7 cellular contexts compared by ENCODE assay signal in the genomic region with DNA sequence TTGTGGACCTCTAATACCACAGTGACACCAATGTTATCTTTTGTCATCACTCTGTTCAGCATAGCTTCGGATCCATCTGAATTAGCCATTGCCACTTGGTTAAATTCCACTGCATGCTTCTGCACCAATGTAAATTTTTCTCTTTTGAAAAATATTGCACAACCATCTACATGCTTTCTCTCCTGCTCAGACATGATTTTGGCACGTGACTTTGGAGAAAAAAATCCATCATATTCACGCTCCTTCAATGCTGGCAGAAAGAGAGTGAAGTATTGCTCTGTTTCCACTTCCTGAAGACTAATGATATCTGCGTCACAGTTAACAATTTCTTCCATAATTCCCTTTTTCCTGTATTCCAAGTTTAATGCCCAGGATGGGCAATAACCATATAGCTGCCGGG. TPM values are rescaled to one million over a fixed set of nuclear protein-coding genes. Genes with fewer than 3 reads are reported as not detected.
DNase-seq lines count a peak whose midpoint lies in the region; TF ChIP-seq lines count a peak whose summit lies in the region.
"Not testable (repeated sequence)": the region's sequence is repeated elsewhere in the genome, so short reads cannot be mapped to it uniquely, and the experiment has no call there.

No MANE protein-coding gene starts in this region.

- peak; percentile 40 for DNase-seq in GM23248
- not testable (repeated sequence) for DNase-seq in SK-N-SH; esophagus squamous epithelium (lab: John Stamatoyannopoulos, UW); left ventricle myocardium inferior; smooth muscle cell (lab: John Stamatoyannopoulos, UW; ENCODE audit: unreplicated experiment)
- DNase-seq in mammary epithelial cell, result peak; percentile 59

- peak overlapping the region; percentile 81 to 85 (median 82) for H3K4me3 Mint-ChIP-seq in nephron

- not testable (repeated sequence) for H3K4me1 Mint-ChIP-seq in nephron

- intact Hi-C loops in mammary epithelial cell (cut with micrococcal nuclease); esophagus squamous epithelium (cut with DNase I); left ventricle myocardium inferior (cut with micrococcal nuclease): not testable (repeated sequence)

- H3K27ac ChIP-seq in GM23248, result peak overlapping the region; percentile 85
- not testable (repeated sequence) for H3K27ac ChIP-seq in SK-N-SH (ENCODE audit: low read depth in 2 of 2, low read length in 1 of 2); mammary epithelial cell (ENCODE audit: insufficient read depth, low read depth, low read length); left ventricle myocardium inferior (replicated peaks); smooth muscle cell (ENCODE audit: low read depth)
- peak overlapping the region in 3 of 4 donors; percentile 45 to 65 (median 52) for H3K27ac ChIP-seq in esophagus squamous epithelium

- dilution Hi-C loops in mammary epithelial cell (cut with HindIII; ENCODE audit: low sequenced_read_pairs), result not testable (repeated sequence)

- H3K36me3 Mint-ChIP-seq in nephron (ENCODE audit: low read depth), result not testable (repeated sequence)

- not testable (repeated sequence) for BruUV-seq in mammary epithelial cell (replicated peaks; lab: Mats Ljungman, UMichigan)

- H3K9me2 ChIP-seq in GM23248 (ENCODE audit: insufficient read depth); SK-N-SH: not testable (repeated sequence)

- peak overlapping the region; percentile 93 for H2AFZ ChIP-seq in GM23248
- H2AFZ ChIP-seq in SK-N-SH (ENCODE audit: low read depth), result peak overlapping the region; percentile 81; the same call in 1 of the 2 replicates
- H2AFZ ChIP-seq in mammary epithelial cell (ENCODE audit: low read depth, low read length), result peak overlapping the region; percentile 71
- peak overlapping the region; percentile 71 for H2AFZ ChIP-seq in smooth muscle cell (ENCODE audit: low read depth)

- TF ChIP-seq EP300 in SK-N-SH (IDR thresholded peaks at IDR 0.05; ENCODE audit: borderline replicate concordance in 1 of 2, low read depth in 1 of 2, low read length in 1 of 2), result not testable (repeated sequence)

- not testable (repeated sequence) for TF ChIP-seq RAD21 in SK-N-SH (IDR thresholded peaks at IDR 0.05; ENCODE audit: low read length)

- not testable (repeated sequence) for TF ChIP-seq CTCF in SK-N-SH (IDR thresholded peaks at IDR 0.05); mammary epithelial cell (conservative IDR thresholded peaks at IDR 0.05 in 1 of 2, IDR thresholded peaks at IDR 0.05 in 1 of 2; ENCODE audit: extremely low read depth in 1 of 2, insufficient read depth in 1 of 2, low read depth in 1 of 2, low read length in 2 of 2); esophagus squamous epithelium (IDR thresholded peaks at IDR 0.05); left ventricle myocardium inferior (IDR thresholded peaks at IDR 0.05; ENCODE audit: borderline replicate concordance); nephron (IDR thresholded peaks at IDR 0.05; ENCODE audit: unreplicated experiment in 3 of 3); smooth muscle cell (IDR thresholded peaks at IDR 0.05; ENCODE audit: borderline replicate concordance, insufficient read depth, poor library complexity, severe bottlenecking)

- H3K4me3 ChIP-seq in GM23248 (peak overlapping the region; percentile 79), mammary epithelial cell (replicated peaks in 1 of 3; ENCODE audit: insufficient read depth in 1 of 3, low read depth in 2 of 3, low read length in 3 of 3) (peak overlapping the region in 1 of 3 experiments; percentile 12), esophagus squamous epithelium (peak overlapping the region in 3 of 4 donors; percentile 28 to 60 (median 30)), left ventricle myocardium inferior (peak overlapping the region; percentile 52), smooth muscle cell (peak overlapping the region; percentile 54)
- not testable (repeated sequence) for H3K4me3 ChIP-seq in SK-N-SH (ENCODE audit: low read depth in 2 of 2, low read length in 1 of 2)

- CTCF ChIA-PET in SK-N-SH (lab: Yijun Ruan, JAX); mammary epithelial cell (lab: Charles Lee; ENCODE audit: low non-redundant PET): not testable (repeated sequence)

- peaks cover 10% of the 10 kb centered on the region; the same call in 1 of the 2 replicates for H3F3A ChIP-seq in GM23248 (ENCODE audit: insufficient read depth)
- H3F3A ChIP-seq in SK-N-SH (replicated peaks; ENCODE audit: insufficient read depth); smooth muscle cell (ENCODE audit: low read depth): not testable (repeated sequence)

- not testable (repeated sequence) for H4K20me1 ChIP-seq in GM23248 (ENCODE audit: insufficient read depth); SK-N-SH (ENCODE audit: insufficient read depth); mammary epithelial cell (ENCODE audit: insufficient read depth, low read length); smooth muscle cell (ENCODE audit: low read depth)

- in situ Hi-C loops in GM23248 (cut with MboI); mammary epithelial cell (cut with MboI; ENCODE audit: low sequenced_read_pairs in 2 of 2): not testable (repeated sequence)

- H3K9ac ChIP-seq in GM23248 (peak overlapping the region; percentile 83), mammary epithelial cell (ENCODE audit: insufficient read depth, low read length) (peak overlapping the region; percentile 30)
- H3K9ac ChIP-seq in SK-N-SH; smooth muscle cell (ENCODE audit: low read depth): not testable (repeated sequence)

- POLR2A ChIA-PET in SK-N-SH (lab: Yijun Ruan, JAX), result not testable (repeated sequence)

- not testable (repeated sequence) for H3K36me3 ChIP-seq in GM23248 (ENCODE audit: low read depth); SK-N-SH (replicated peaks in 1 of 2; ENCODE audit: control insufficient read depth in 1 of 2, insufficient read depth in 2 of 2, low read length in 1 of 2); mammary epithelial cell (ENCODE audit: insufficient read depth, low read length); esophagus squamous epithelium; left ventricle myocardium inferior; smooth muscle cell (ENCODE audit: low read depth)

- WGBS in GM23248 (ENCODE audit: low coverage in 1 of 2, low lambda C conversion rate in 2 of 2, missing lambda C conversion rate in 2 of 2), 2 experiments, result 45 to 49% methylated on average over 5 of the region's 5 CpGs
- 86% methylated on average over 5 of the region's 5 CpGs for WGBS in SK-N-SH (ENCODE audit: low lambda C conversion rate)
- WGBS in mammary epithelial cell (ENCODE audit: low coverage, missing lambda C conversion rate), result 20% methylated on average over 5 of the region's 5 CpGs
- 35 to 49% methylated on average over 5 of the region's 5 CpGs for WGBS in esophagus squamous epithelium, 2 donors
- WGBS in smooth muscle cell (ENCODE audit: low lambda C conversion rate), result 68% methylated on average over 5 of the region's 5 CpGs

- H3K27me3 ChIP-seq in GM23248 (replicated peaks; ENCODE audit: insufficient read depth); SK-N-SH (ENCODE audit: insufficient read depth); mammary epithelial cell (ENCODE audit: insufficient read depth, low read length); esophagus squamous epithelium; left ventricle myocardium inferior (ENCODE audit: low read depth); smooth muscle cell (ENCODE audit: low read depth): not testable (repeated sequence)

- not testable (repeated sequence) for H3K27me3 Mint-ChIP-seq in nephron (ENCODE audit: low read depth)

- H3K27ac Mint-ChIP-seq in nephron, result not testable (repeated sequence)

- H3K79me2 ChIP-seq in GM23248 (ENCODE audit: insufficient read depth); SK-N-SH (ENCODE audit: insufficient read depth); mammary epithelial cell (ENCODE audit: insufficient read depth, low read length); smooth muscle cell (ENCODE audit: low read depth): not testable (repeated sequence)

- TF ChIP-seq POLR2A in esophagus squamous epithelium (IDR thresholded peaks at IDR 0.05), result not testable (repeated sequence)

- H3K9me3 ChIP-seq in GM23248 (ENCODE audit: low read depth); SK-N-SH; mammary epithelial cell (replicated peaks; ENCODE audit: insufficient read depth, low read length); esophagus squamous epithelium; left ventricle myocardium inferior (replicated peaks); smooth muscle cell (replicated peaks; ENCODE audit: low read depth): not testable (repeated sequence)

- H3K4me2 ChIP-seq in GM23248 (ENCODE audit: unreplicated experiment) (peak overlapping the region; percentile 84), mammary epithelial cell (ENCODE audit: insufficient read depth, low read depth, low read length) (peak overlapping the region; percentile 39), smooth muscle cell (peak overlapping the region; percentile 80)
- not testable (repeated sequence) for H3K4me2 ChIP-seq in SK-N-SH

- not testable (repeated sequence) for H3K9me3 Mint-ChIP-seq in nephron

- H3K4me1 ChIP-seq in GM23248 (ENCODE audit: insufficient read depth); SK-N-SH (ENCODE audit: control insufficient read depth in 1 of 2, insufficient read depth in 2 of 2, low read depth in 1 of 2, low read length in 1 of 2); left ventricle myocardium inferior; smooth muscle cell (ENCODE audit: low read depth): not testable (repeated sequence)
- H3K4me1 ChIP-seq in mammary epithelial cell (ENCODE audit: insufficient read depth, low read length) (peaks cover 12% of the 10 kb centered on the region), esophagus squamous epithelium (peaks cover 0 to 11% (median 6%) of the 10 kb centered on the region in 3 donors)

RNA-seq across cellular contexts. Expression of a gene that starts 13.0 kb away (rescaled TPM):
- 21.8 and 26.8 TPM in 2 replicates for total RNA-seq in GM23248 (2014; rRNA removed; shearing (Covaris generic))
- polyA plus RNA-seq in GM23248 (2016; fragmentation: Nextera tagmentation; extraction: Ambion mirVana) (9.9 and 11.0 TPM in 2 replicates), SK-N-SH (2012; rRNA removed) (12.9 and 17.3 TPM in 2 replicates), mammary epithelial cell (13.2 TPM), smooth muscle cell (6.6 and 7.3 TPM in 2 replicates)
- 17.6 and 18.6 TPM in 2 replicates for polyA plus RNA-seq in SK-N-SH (2012; cell fraction: cytosol; rRNA removed)
- 9.1 and 21.0 TPM in 2 replicates for polyA plus RNA-seq in SK-N-SH (2012; cell fraction: nucleus; rRNA removed)
- total RNA-seq in mammary epithelial cell (10 to 100 TPM; 27.5 to 31.6 TPM), esophagus squamous epithelium (10 to 100 TPM in 3 of 4 donors, 1 to 10 TPM in 1; 4.5 to 15.1 (median 11.7) TPM), left ventricle myocardium inferior (8.1 TPM), smooth muscle cell (34.5 and 39.4 TPM in 2 replicates)
- polyA minus RNA-seq in mammary epithelial cell, result 15.8 TPM
